Comparison of ENCODE assay signal across 9 cellular contexts in genomic region chr15:41512078-41512394, GRCh38. TPM values are rescaled to one million over a fixed set of nuclear protein-coding genes. Genes with fewer than 3 reads are reported as not detected.
DNase-seq lines count a peak whose midpoint lies in the region; ATAC-seq, FAIRE-seq and TF ChIP-seq lines count a peak whose summit lies in the region.
"Had no signal": no experiment of that assay in that cellular context is flagged by ENCODE, and none has a peak within 500 bp of the region (broad histone marks: within the 10 kb centered on the region; RNA-seq: fewer than 3 reads in every experiment).

No MANE protein-coding gene starts in this region.

- FAIRE-seq in HTR-8/SVneo (lab: Jason Lieb, UNC): no peak

- H3K9me3 Mint-ChIP-seq in CD4-positive, CD25-positive, alpha-beta regulatory T cell: no peaks in the 10 kb centered on the region
- H3K9me3 Mint-ChIP-seq in nephron: no peaks in the 10 kb centered on the region

- ATAC-seq in CD4-positive, CD25-positive, alpha-beta regulatory T cell (ENCODE audit: low read depth in 2 of 2): peak in 1 of 2 donors; percentile 22

- peaks cover 0 to 33% (median 10%) of the 10 kb centered on the region in 4 donors for H3K4me1 Mint-ChIP-seq in CD4-positive, CD25-positive, alpha-beta regulatory T cell
- H3K4me1 Mint-ChIP-seq in nephron: peaks cover 8% of the 10 kb centered on the region

- peak overlapping the region in 2 of 3 donors; percentile 38 to 66 for H3K27ac Mint-ChIP-seq in CD4-positive, CD25-positive, alpha-beta regulatory T cell
- H3K27ac Mint-ChIP-seq in nephron: no peak overlapping the region

- peaks cover 39% of the 10 kb centered on the region for H3K27me3 Mint-ChIP-seq in CD4-positive, CD25-positive, alpha-beta regulatory T cell
- peaks cover 82% of the 10 kb centered on the region for H3K27me3 Mint-ChIP-seq in nephron (ENCODE audit: low read depth)

- H3K9ac ChIP-seq in HUES6 (ENCODE audit: low read length): no peak overlapping the region

- no peaks in the 10 kb centered on the region for H3K36me3 ChIP-seq in CD4-positive, CD25-positive, alpha-beta regulatory T cell (ENCODE audit: control insufficient read depth, insufficient read depth, low read length)
- H3K36me3 ChIP-seq in HUES6 (ENCODE audit: control insufficient read depth, insufficient read depth, low read length): peaks cover 3% of the 10 kb centered on the region; the same call in 1 of the 2 replicates

- H3K9me3 ChIP-seq in CD4-positive, CD25-positive, alpha-beta regulatory T cell (ENCODE audit: control insufficient read depth in 2 of 2, low read length in 2 of 2): no peaks in the 10 kb centered on the region
- H3K9me3 ChIP-seq in HUES6 (ENCODE audit: control insufficient read depth, insufficient read depth, low read depth, low read length): no peaks in the 10 kb centered on the region

- H3K27ac ChIP-seq in CD4-positive, CD25-positive, alpha-beta regulatory T cell (ENCODE audit: insufficient read depth, low read length, poor library complexity, severe bottlenecking): no peak overlapping the region
- H3K27ac ChIP-seq in HUES6 (ENCODE audit: low read depth, low read length): no peak overlapping the region
- no peak overlapping the region for H3K27ac ChIP-seq in coronary artery

- H3K27me3 ChIP-seq in CD4-positive, CD25-positive, alpha-beta regulatory T cell (ENCODE audit: control insufficient read depth, insufficient read depth, low read length): peaks cover 5% of the 10 kb centered on the region
- peaks cover 72% of the 10 kb centered on the region for H3K27me3 ChIP-seq in HUES6 (ENCODE audit: control insufficient read depth, insufficient read depth, low read length)

- H3K36me3 Mint-ChIP-seq in CD4-positive, CD25-positive, alpha-beta regulatory T cell: peaks cover 9% of the 10 kb centered on the region
- H3K36me3 Mint-ChIP-seq in nephron (ENCODE audit: low read depth): peaks cover 10% of the 10 kb centered on the region

- peak overlapping the region; percentile 41 for H3K4me3 ChIP-seq in CD4-positive, CD25-positive, alpha-beta regulatory T cell (ENCODE audit: low read depth, low read length)
- H3K4me3 ChIP-seq in HUES6 (ENCODE audit: low read depth, low read length): peak overlapping the region; percentile 59
- peak overlapping the region; percentile 70 for H3K4me3 ChIP-seq in coronary artery

- TF ChIP-seq CTCF in coronary artery (IDR thresholded peaks at IDR 0.05) (no peak), nephron (IDR thresholded peaks at IDR 0.05; ENCODE audit: unreplicated experiment in 3 of 3) (no peak)

- peak overlapping the region; percentile 71 to 94 (median 78) for H3K4me3 Mint-ChIP-seq in CD4-positive, CD25-positive, alpha-beta regulatory T cell
- H3K4me3 Mint-ChIP-seq in nephron: peak overlapping the region; percentile 65 to 84 (median 77)

- peak in 1 of 3 donors; percentile 24 for DNase-seq in CD4-positive, CD25-positive, alpha-beta regulatory T cell
- no peak for DNase-seq in coronary artery (ENCODE audit: low spot score)
- no peak for DNase-seq in HTR-8/SVneo (ENCODE audit: insufficient read length, low spot score)
- no peak for DNase-seq in NCI-H2081 (lab: John Stamatoyannopoulos, UW)
- DNase-seq in erythroblast (lab: John Stamatoyannopoulos, UW): no peak
- no peak for DNase-seq in effector CD8-positive, alpha-beta T cell (lab: John Stamatoyannopoulos, UW)
- DNase-seq: NCI-H2171 had no signal

- H3K4me1 ChIP-seq in CD4-positive, CD25-positive, alpha-beta regulatory T cell (ENCODE audit: control insufficient read depth, insufficient read depth, low read length, poor library complexity, severe bottlenecking): peaks cover 31% of the 10 kb centered on the region
- peaks cover 19% of the 10 kb centered on the region for H3K4me1 ChIP-seq in HUES6 (ENCODE audit: control insufficient read depth, insufficient read depth, low read length)

- TF ChIP-seq POLR2A in erythroblast (IDR thresholded peaks at IDR 0.05; ENCODE audit: low read length): no peak

RNA-seq across cellular contexts. Expression of gene LTK, which starts 1.6 kb away (rescaled TPM):
- 2.0 TPM for total RNA-seq in CD4-positive, CD25-positive, alpha-beta regulatory T cell
- polyA plus RNA-seq in CD4-positive, CD25-positive, alpha-beta regulatory T cell: under 1 TPM; 0.17 to 0.59 (median 0.38) TPM

RNA-seq across cellular contexts. Expression of gene ITPKA, which starts 18.4 kb away (rescaled TPM):
- not detected for total RNA-seq in CD4-positive, CD25-positive, alpha-beta regulatory T cell
- not detected for polyA plus RNA-seq in CD4-positive, CD25-positive, alpha-beta regulatory T cell

RNA-seq across cellular contexts. Expression of gene RPAP1, which starts 32.0 kb away (rescaled TPM):
- total RNA-seq in CD4-positive, CD25-positive, alpha-beta regulatory T cell: 29.5 TPM
- 1 to 10 TPM; 4.7 to 9.1 (median 8.1) TPM for polyA plus RNA-seq in CD4-positive, CD25-positive, alpha-beta regulatory T cell

RNA-seq across cellular contexts. Expression of gene TYRO3, which starts 47.0 kb away (rescaled TPM):
- not detected for total RNA-seq in CD4-positive, CD25-positive, alpha-beta regulatory T cell
- under 1 TPM in 2 of 4 donors, not detected in 2; 0.16 to 0.82 TPM for polyA plus RNA-seq in CD4-positive, CD25-positive, alpha-beta regulatory T cell

Comparison
In these comparisons a context has a peak if more than half of its experiments do, and no peak if none do; other contexts are left out.
1. H3K27ac Mint-ChIP-seq: peak in CD4-positive, CD25-positive, alpha-beta regulatory T cell (2 of 3); none in nephron (0 of 3).
2. Peak in every context shown above with its lines, with median percentiles within 50 percentile points of each other: H3K4me3 ChIP-seq.